11 cellular contexts compared by ENCODE assay signal in the genomic region with DNA sequence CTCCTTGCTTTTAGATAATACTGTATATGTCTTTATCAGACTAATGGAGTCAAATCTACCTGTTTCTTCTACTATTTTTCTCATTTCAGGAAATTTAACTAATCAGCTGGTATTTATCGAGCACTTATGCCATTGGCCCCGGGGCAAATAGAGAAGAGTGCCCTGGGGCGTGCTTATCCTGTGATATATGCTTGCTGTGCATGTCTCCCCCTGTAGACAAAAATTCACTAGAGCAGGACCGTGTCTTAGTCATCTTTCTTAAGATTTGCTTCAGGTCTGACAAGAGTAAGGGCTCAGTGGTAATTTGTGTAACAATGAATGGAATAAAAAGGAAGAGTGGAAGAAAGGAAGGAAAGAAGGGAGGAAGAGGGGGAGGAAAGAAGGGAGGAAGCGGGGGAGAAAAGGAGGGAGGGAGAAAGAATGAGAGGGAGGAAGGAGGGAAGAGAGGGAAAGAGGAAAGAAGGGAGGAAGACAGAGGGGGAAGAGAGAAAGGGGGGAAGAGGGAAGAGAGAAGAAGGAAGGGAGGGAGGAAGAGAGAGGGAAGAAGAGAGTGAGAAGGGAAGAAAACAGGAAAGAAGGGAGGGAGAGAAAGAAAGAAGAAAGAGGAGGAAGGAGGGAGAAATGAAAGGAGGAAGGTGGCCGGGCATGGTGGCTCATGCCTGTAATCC.
DNase-seq lines count a peak whose midpoint lies in the region; ATAC-seq and TF ChIP-seq lines count a peak whose summit lies in the region.
"Had no signal": no experiment of that assay in that cellular context is flagged by ENCODE, and none has a peak within 500 bp of the region (broad histone marks: within the 10 kb centered on the region; RNA-seq: fewer than 3 reads in every experiment).

No MANE protein-coding gene starts in this region.

- H3K4me3 ChIP-seq in right atrium auricular region = no peak overlapping the region
- no peak overlapping the region for H3K4me3 ChIP-seq in epithelial cell of esophagus (ENCODE audit: low read length)
- H3K4me3 ChIP-seq in retinal pigment epithelial cell (ENCODE audit: low read length) = no peak overlapping the region
- H3K4me3 ChIP-seq: tibial artery had no signal

- DNase-seq in Right ventricle myocardium inferior (ENCODE audit: missing footprints) = no peak
- no peak for DNase-seq in right atrium auricular region (ENCODE audit: low spot score)
- DNase-seq in NCI-H226 = peak; percentile 51
- peak; percentile 27 for DNase-seq in epithelial cell of esophagus (ENCODE audit: low read depth)
- no peak for DNase-seq in retinal pigment epithelial cell (ENCODE audit: low read depth)
- no peak for DNase-seq in mucosa of gallbladder (ENCODE audit: low spot score)
- no peak for DNase-seq in posterior vena cava (ENCODE audit: low spot score)
- DNase-seq: cortex of kidney, occipital lobe, tibial artery had no signal

- no peaks in the 10 kb centered on the region for H3K9me3 ChIP-seq in right atrium auricular region
- H3K9me3 ChIP-seq: tibial artery had no signal

- peak; percentile 33 for ATAC-seq in Right ventricle myocardium inferior
- ATAC-seq in HG03439 (IDR thresholded peaks at IDR 0.05; ENCODE audit: unreplicated experiment) = no peak

- H3K36me3 ChIP-seq in right atrium auricular region = no peaks in the 10 kb centered on the region
- H3K36me3 ChIP-seq: tibial artery had no signal

- no peak overlapping the region for H3K27ac ChIP-seq in right atrium auricular region
- H3K27ac ChIP-seq: tibial artery had no signal

- peaks cover 0 to 22% of the 10 kb centered on the region in 2 donors for H3K4me1 ChIP-seq in right atrium auricular region

- no peaks in the 10 kb centered on the region for H3K27me3 ChIP-seq in right atrium auricular region
- H3K27me3 ChIP-seq: tibial artery had no signal

- intact Hi-C loops in Right ventricle myocardium inferior (cut with DNase I) (loop anchor here (10.0 kb wide), 1 partner anchor 170 kb away; no protein-coding TSS in a partner anchor), posterior vena cava (cut with DNase I) (no loop called here)

- TF ChIP-seq CTCF in right atrium auricular region (IDR thresholded peaks at IDR 0.05) = peak in 1 of 2 donors; percentile 36
- TF ChIP-seq CTCF in epithelial cell of esophagus (IDR thresholded peaks at IDR 0.05; ENCODE audit: insufficient read depth, low read depth, low read length, missing control alignments) = no peak
- peak; percentile 52 for TF ChIP-seq CTCF in retinal pigment epithelial cell (conservative IDR thresholded peaks at IDR 0.05; ENCODE audit: low read depth, low read length)

Comparison
In these comparisons a context has a peak if more than half of its experiments do, and no peak if none do; other contexts are left out.
1. DNase-seq: peak in NCI-H226 (single experiment) and epithelial cell of esophagus (single experiment); none in Right ventricle myocardium inferior (single experiment), right atrium auricular region (single experiment), retinal pigment epithelial cell (single experiment), mucosa of gallbladder (single experiment) and posterior vena cava (single experiment).